In genomic region chr3:31124368-31124767, GRCh38 we compare ENCODE assay signal across 26 cellular contexts.
"Had no signal": no experiment of that assay in that cellular context is flagged by ENCODE, and none has a peak within 500 bp of the region (broad histone marks: within the 10 kb centered on the region; RNA-seq: fewer than 3 reads in every experiment).

No MANE protein-coding gene starts in this region.

- H3K27me3 Mint-ChIP-seq: dendritic cell treated with granulocyte-macrophage colony-stimulating factor and Interleukin-4, amounts not matched to agents 40 ng/mL and 50 ng/mL, for 4 days; naive thymus-derived CD8-positive, alpha-beta T cell; stimulated activated memory B cell treated with anti-CD40 and anti-IgM and Interleukin-4, amounts not matched to agents 10 μg/mL and 1 μg/mL and 100 μg/mL, for 72 hours had no signal

- H3K27me3 ChIP-seq: colonic mucosa, esophagus squamous epithelium, foreskin keratinocyte, gastroesophageal sphincter, heart left ventricle, hepatocyte, left lung, right atrium auricular region, tibial nerve, upper lobe of right lung, uterus had no signal

- H3K4me3 Mint-ChIP-seq: dendritic cell treated with granulocyte-macrophage colony-stimulating factor and Interleukin-4, amounts not matched to agents 40 ng/mL and 50 ng/mL, for 4 days; naive thymus-derived CD8-positive, alpha-beta T cell; nephron progenitor cell; stimulated activated memory B cell treated with anti-CD40 and anti-IgM and Interleukin-4, amounts not matched to agents 10 μg/mL and 1 μg/mL and 100 μg/mL, for 72 hours had no signal

- H3K27ac Mint-ChIP-seq: dendritic cell treated with granulocyte-macrophage colony-stimulating factor and Interleukin-4, amounts not matched to agents 40 ng/mL and 50 ng/mL, for 4 days; naive thymus-derived CD8-positive, alpha-beta T cell; nephron progenitor cell; stimulated activated memory B cell treated with anti-CD40 and anti-IgM and Interleukin-4, amounts not matched to agents 10 μg/mL and 1 μg/mL and 100 μg/mL, for 72 hours had no signal

- H3K27ac ChIP-seq: colonic mucosa, esophagus squamous epithelium, foreskin keratinocyte, gastroesophageal sphincter, heart left ventricle, hepatocyte, left lung, prostate gland, right atrium auricular region, thoracic aorta, tibial nerve, upper lobe of right lung, uterus had no signal

- H3K36me3 ChIP-seq: colonic mucosa, esophagus squamous epithelium, gastroesophageal sphincter, heart left ventricle, left lung, prostate gland, right atrium auricular region, thoracic aorta, tibial nerve, upper lobe of right lung, uterus had no signal

- H2AFZ ChIP-seq: hepatocyte had no signal

- H3K36me3 Mint-ChIP-seq: stimulated activated memory B cell treated with anti-CD40 and anti-IgM and Interleukin-4, amounts not matched to agents 10 μg/mL and 1 μg/mL and 100 μg/mL, for 72 hours had no signal

- ATAC-seq: foreskin keratinocyte; gastroesophageal sphincter; heart left ventricle; left cardiac atrium; left lung; naive thymus-derived CD8-positive, alpha-beta T cell; sciatic nerve; stimulated activated memory B cell treated with anti-CD40 and anti-IgM and Interleukin-4, amounts not matched to agents 10 μg/mL and 1 μg/mL and 100 μg/mL, for 72 hours; stimulated activated naive CD8-positive, alpha-beta T cell treated with anti-CD3 and anti-CD28 coated beads, Interleukin-15, Interleukin-2, amounts not matched to agents 100 U/mL and 50 U/mL, for 24 hours; upper lobe of right lung had no signal

- FAIRE-seq: islet of Langerhans had no signal

- H3K79me2 ChIP-seq: hepatocyte had no signal

- H3K4me3 ChIP-seq: colonic mucosa, esophagus squamous epithelium, gastroesophageal sphincter, heart left ventricle, hepatocyte, left lung, prostate gland, right atrium auricular region, thoracic aorta, tibial nerve, upper lobe of right lung, uterus had no signal

- DNase-seq: colonic mucosa; effector CD8-positive, alpha-beta T cell; esophagus squamous epithelium; foreskin keratinocyte; heart left ventricle; left cardiac atrium; left lung; mammary epithelial cell; naive thymus-derived CD8-positive, alpha-beta T cell; nephron progenitor cell; nucleus accumbens; stimulated activated CD4-positive, alpha-beta T cell treated with anti-CD3 and anti-CD28 coated beads, Interleukin-2, amount 100 ng/mL, for 24 hours; stimulated activated CD4-positive, alpha-beta T cell treated with anti-CD3 and anti-CD28 coated beads, Interleukin-4, amount 100 ng/mL, for 24 hours; stimulated activated naive CD8-positive, alpha-beta T cell treated with anti-CD3 and anti-CD28 coated beads, Interleukin-15, Interleukin-2, amounts not matched to agents 100 U/mL and 50 U/mL, for 24 hours; upper lobe of right lung; uterus had no signal

- H3K4me1 Mint-ChIP-seq: stimulated activated memory B cell treated with anti-CD40 and anti-IgM and Interleukin-4, amounts not matched to agents 10 μg/mL and 1 μg/mL and 100 μg/mL, for 72 hours had no signal

- H3K4me2 ChIP-seq: hepatocyte had no signal

- H3K4me1 ChIP-seq: colonic mucosa, esophagus squamous epithelium, foreskin keratinocyte, gastroesophageal sphincter, heart left ventricle, left lung, prostate gland, right atrium auricular region, tibial nerve, upper lobe of right lung, uterus had no signal

- H3K9me3 ChIP-seq: colonic mucosa, prostate gland, thoracic aorta, tibial nerve, upper lobe of right lung, uterus had no signal
